ENCODE assay signal across 1 cellular context in genomic region chr11:62560566-62561103, GRCh38.
TF ChIP-seq lines count a peak whose summit lies in the region.

No MANE protein-coding gene starts in this region.

TF ChIP-seq in endothelial cell of umbilical vein, 7 proteins besides CTCF, POLR2A, EP300 and RAD21:
- TF ChIP-seq MAX (IDR thresholded peaks at IDR 0.05; ENCODE audit: insufficient read depth, insufficient read length) (peak; percentile 33), POLR2AphosphoS5 (IDR thresholded peaks at IDR 0.05; ENCODE audit: insufficient read depth, low read depth, low read length) (peak; percentile 72), EZH2 (IDR thresholded peaks at IDR 0.05; ENCODE audit: borderline replicate concordance, low read depth, low read length, severe bottlenecking) (no peak), GATA2 (IDR thresholded peaks at IDR 0.05; ENCODE audit: insufficient read depth, insufficient read length, low read depth, low read length) (peak; percentile 65), MYC (IDR thresholded peaks at IDR 0.05; ENCODE audit: low read depth, low read length) (peak; percentile 26), FOS (IDR thresholded peaks at IDR 0.05; ENCODE audit: borderline replicate concordance, insufficient read depth, low read length) (peak; percentile 56), JUN (IDR thresholded peaks at IDR 0.05; ENCODE audit: borderline replicate concordance, insufficient read depth, insufficient read length, low read depth) (peak; percentile 53)
TF ChIP-seq in endothelial cell of umbilical vein: peak in this region for 6.
